21 cellular contexts compared by ENCODE assay signal in genomic region chr16:19817875-19818274, GRCh38.
"Had no signal": no experiment of that assay in that cellular context is flagged by ENCODE, and none has a peak within 500 bp of the region (broad histone marks: within the 10 kb centered on the region; RNA-seq: fewer than 3 reads in every experiment).

No MANE protein-coding gene starts in this region.

- H3K9me3 ChIP-seq: colonic mucosa, lower lobe of right lung, pancreas, testis, tibial artery, upper lobe of left lung had no signal

- H3K4me1 ChIP-seq: colonic mucosa, esophagus squamous epithelium, lower lobe of right lung, spleen, testis, tibial artery, upper lobe of left lung had no signal

- H3K27ac Mint-ChIP-seq: dendritic cell treated with granulocyte-macrophage colony-stimulating factor and Interleukin-4, amounts not matched to agents 40 ng/mL and 50 ng/mL, for 4 days; effector memory CD8-positive, alpha-beta T cell; immature natural killer cell; naive thymus-derived CD8-positive, alpha-beta T cell; stimulated activated memory B cell treated with anti-CD40 and anti-IgM and Interleukin-4, amounts not matched to agents 10 μg/mL and 1 μg/mL and 100 μg/mL, for 72 hours had no signal

- H3K27me3 ChIP-seq: colonic mucosa, esophagus squamous epithelium, pancreas, spleen, testis, tibial artery, upper lobe of left lung had no signal

- H3K36me3 ChIP-seq: colonic mucosa, esophagus squamous epithelium, lower lobe of right lung, pancreas, spleen, tibial artery, upper lobe of left lung had no signal

- DNase-seq: colonic mucosa; effector memory CD8-positive, alpha-beta T cell; erythroblast; esophagus squamous epithelium; hypothalamus; immature natural killer cell; left ventricle myocardium superior; lower lobe of right lung; naive thymus-derived CD8-positive, alpha-beta T cell; occipital lobe; pancreas; spleen; stimulated activated CD4-positive, alpha-beta T cell treated with anti-CD3 and anti-CD28 coated beads, Interleukin-4, amount 100 ng/mL, for 4 hours; stimulated activated naive CD8-positive, alpha-beta T cell treated with anti-CD3 and anti-CD28 coated beads, Interleukin-15, Interleukin-2, amounts not matched to agents 100 U/mL and 50 U/mL, for 24 hours; substantia nigra; testis; tibial artery; upper lobe of left lung had no signal

- H3K4me3 Mint-ChIP-seq: dendritic cell treated with granulocyte-macrophage colony-stimulating factor and Interleukin-4, amounts not matched to agents 40 ng/mL and 50 ng/mL, for 4 days; effector memory CD8-positive, alpha-beta T cell; immature natural killer cell; naive thymus-derived CD8-positive, alpha-beta T cell; stimulated activated memory B cell treated with anti-CD40 and anti-IgM and Interleukin-4, amounts not matched to agents 10 μg/mL and 1 μg/mL and 100 μg/mL, for 72 hours had no signal

- ATAC-seq: effector memory CD8-positive, alpha-beta T cell; left ventricle myocardium superior; lower lobe of right lung; naive thymus-derived CD8-positive, alpha-beta T cell; sciatic nerve; stimulated activated memory B cell treated with anti-CD40 and anti-IgM and Interleukin-4, amounts not matched to agents 10 μg/mL and 1 μg/mL and 100 μg/mL, for 72 hours; stimulated activated naive CD8-positive, alpha-beta T cell treated with anti-CD3 and anti-CD28 coated beads, Interleukin-15, Interleukin-2, amounts not matched to agents 100 U/mL and 50 U/mL, for 24 hours had no signal

- H3K27me3 Mint-ChIP-seq: dendritic cell treated with granulocyte-macrophage colony-stimulating factor and Interleukin-4, amounts not matched to agents 40 ng/mL and 50 ng/mL, for 4 days; stimulated activated memory B cell treated with anti-CD40 and anti-IgM and Interleukin-4, amounts not matched to agents 10 μg/mL and 1 μg/mL and 100 μg/mL, for 72 hours had no signal

- H3K36me3 Mint-ChIP-seq: immature natural killer cell; stimulated activated memory B cell treated with anti-CD40 and anti-IgM and Interleukin-4, amounts not matched to agents 10 μg/mL and 1 μg/mL and 100 μg/mL, for 72 hours had no signal

- H3K4me3 ChIP-seq: colonic mucosa, esophagus squamous epithelium, lower lobe of right lung, pancreas, spleen, testis, tibial artery, upper lobe of left lung had no signal

- H3K27ac ChIP-seq: colonic mucosa, esophagus squamous epithelium, lower lobe of right lung, spleen, testis, tibial artery, upper lobe of left lung had no signal

- H3K4me1 Mint-ChIP-seq: immature natural killer cell; naive thymus-derived CD8-positive, alpha-beta T cell; stimulated activated memory B cell treated with anti-CD40 and anti-IgM and Interleukin-4, amounts not matched to agents 10 μg/mL and 1 μg/mL and 100 μg/mL, for 72 hours had no signal
